27 cellular contexts compared by ENCODE assay signal in the genomic region with DNA sequence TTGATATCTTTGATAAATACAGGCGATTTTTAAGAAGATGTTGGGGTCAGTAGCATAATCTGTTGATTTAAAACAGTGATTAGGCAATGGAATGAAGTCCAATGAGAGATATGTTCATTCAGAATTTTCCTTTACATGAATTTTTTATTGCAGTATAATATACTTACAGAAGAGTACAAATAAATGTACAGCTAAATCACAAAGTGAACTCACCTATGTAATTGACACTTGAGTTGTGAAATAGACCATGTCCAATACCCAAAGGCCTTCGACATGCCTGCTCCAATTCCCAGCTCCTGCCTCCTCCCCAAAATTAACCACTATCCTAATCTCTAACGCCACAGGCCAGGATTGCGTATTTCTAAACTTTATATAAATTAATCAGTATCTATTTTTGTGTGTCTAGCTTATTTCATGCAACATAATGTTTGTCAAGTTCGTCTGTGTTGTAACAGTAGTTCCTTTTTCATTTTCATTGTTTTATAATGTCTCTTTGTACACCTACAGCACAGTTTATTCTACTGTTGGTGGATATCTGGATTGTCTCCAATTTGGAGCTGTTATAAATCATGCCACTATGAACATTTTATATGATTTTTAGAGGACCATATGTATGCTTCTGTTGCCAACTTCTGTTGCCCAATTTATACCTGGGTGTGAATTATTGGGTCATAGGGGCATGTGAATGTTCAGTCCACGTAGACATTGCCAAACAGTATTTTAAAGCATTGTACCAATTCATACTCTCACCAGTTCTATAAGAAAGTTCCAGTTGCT.
"Had no signal": no experiment of that assay in that cellular context is flagged by ENCODE, and none has a peak within 500 bp of the region (broad histone marks: within the 10 kb centered on the region; RNA-seq: fewer than 3 reads in every experiment).

No MANE protein-coding gene starts in this region.

- DNase-seq: hippocampal formation; kidney glomerular epithelial cell; left cardiac atrium; left lung; lower lobe of right lung; mammary epithelial cell; mesenchymal stem cell; naive thymus-derived CD4-positive, alpha-beta T cell; ovary; retina; right cardiac atrium; stimulated activated CD4-positive, alpha-beta T cell treated with anti-CD3 and anti-CD28 coated beads, Interleukin-12 subunit alpha, Interleukin-12 subunit beta, amount 100 ng/mL, for 4 hours; stimulated activated CD4-positive, alpha-beta T cell treated with anti-CD3 and anti-CD28 coated beads, Interleukin-15, amount 100 ng/mL, for 24 hours; stimulated activated CD4-positive, alpha-beta T cell treated with anti-CD3 and anti-CD28 coated beads, Interleukin-2, amount 100 ng/mL, for 24 hours; stimulated activated CD4-positive, alpha-beta T cell treated with anti-CD3 and anti-CD28 coated beads, Interleukin-4, amount 100 ng/mL, for 1 hour; stimulated activated naive B cell treated with anti-CD40 and anti-IgM and Interleukin-4, amounts not matched to agents 10 μg/mL and 1 μg/mL and 100 μg/mL, for 72 hours; stimulated activated naive CD8-positive, alpha-beta T cell treated with anti-CD3 and anti-CD28 coated beads, Interleukin-15, Interleukin-2, amounts not matched to agents 100 U/mL and 50 U/mL, for 24 hours; stomach; testis; thyroid gland; trophoblast cell; upper lobe of right lung; uterus had no signal

- FAIRE-seq: keratinocyte had no signal

- H3K27ac ChIP-seq: left lung, lower lobe of right lung, ovary, skin epidermis, stomach, testis, thyroid gland, upper lobe of right lung, uterus had no signal

- ATAC-seq: left cardiac atrium; left lung; lower lobe of right lung; naive thymus-derived CD4-positive, alpha-beta T cell; natural killer cell treated with Interleukin-12 subunit alpha and Interleukin-12 subunit beta and Interleukin-15 and Interleukin-18, amount 100 ng/mL, for 72 hours; right cardiac atrium; sciatic nerve; stimulated activated naive B cell treated with anti-CD40 and anti-IgM and Interleukin-4, amounts not matched to agents 10 μg/mL and 1 μg/mL and 100 μg/mL, for 72 hours; stimulated activated naive CD8-positive, alpha-beta T cell treated with anti-CD3 and anti-CD28 coated beads, Interleukin-15, Interleukin-2, amounts not matched to agents 100 U/mL and 50 U/mL, for 24 hours; upper lobe of right lung had no signal

- H3K27me3 ChIP-seq: left lung, ovary, stomach, testis, thyroid gland, upper lobe of right lung, uterus had no signal

- H3K4me1 ChIP-seq: left lung, lower lobe of right lung, stomach, testis, thyroid gland, upper lobe of right lung, uterus had no signal

- H3K36me3 ChIP-seq: left lung, lower lobe of right lung, ovary, stomach, thyroid gland, upper lobe of right lung, uterus had no signal

- H3K9me3 ChIP-seq: lower lobe of right lung, ovary, stomach, testis, thyroid gland, upper lobe of right lung, uterus had no signal

- H3K4me3 ChIP-seq: left lung, lower lobe of right lung, ovary, skin epidermis, stomach, testis, thyroid gland, upper lobe of right lung, uterus had no signal
